ENCODE assay signal across 9 cellular contexts in genomic region chr9:12657233-12657632, GRCh38. TPM values are rescaled to one million over a fixed set of nuclear protein-coding genes. Genes with fewer than 3 reads are reported as not detected.
"Had no signal": no experiment of that assay in that cellular context is flagged by ENCODE, and none has a peak within 500 bp of the region (broad histone marks: within the 10 kb centered on the region; RNA-seq: fewer than 3 reads in every experiment).

No MANE protein-coding gene starts in this region.

- H3K4me2 ChIP-seq: GM23338, KMS-11 had no signal

- H3K4me3 ChIP-seq: GM23338 had no signal

- H2AFZ ChIP-seq: GM23338 had no signal

- FAIRE-seq: H1, H54 had no signal

- H3K27ac ChIP-seq: HL-60, KMS-11 had no signal

- ATAC-seq: GM23338 had no signal

- DNase-seq: H9, HCEC 1CT, KBM-7 had no signal

- H3K9ac ChIP-seq: KMS-11 had no signal

RNA-seq across cellular contexts. Expression of gene TYRP1, which starts 36.0 kb away (rescaled TPM):
- total RNA-seq: GM23338, H1, H9 had no signal
- polyA plus RNA-seq: GM23338, IgD-negative memory B cell had no signal
